Comparison of ENCODE assay signal across 9 cellular contexts in the genomic region with DNA sequence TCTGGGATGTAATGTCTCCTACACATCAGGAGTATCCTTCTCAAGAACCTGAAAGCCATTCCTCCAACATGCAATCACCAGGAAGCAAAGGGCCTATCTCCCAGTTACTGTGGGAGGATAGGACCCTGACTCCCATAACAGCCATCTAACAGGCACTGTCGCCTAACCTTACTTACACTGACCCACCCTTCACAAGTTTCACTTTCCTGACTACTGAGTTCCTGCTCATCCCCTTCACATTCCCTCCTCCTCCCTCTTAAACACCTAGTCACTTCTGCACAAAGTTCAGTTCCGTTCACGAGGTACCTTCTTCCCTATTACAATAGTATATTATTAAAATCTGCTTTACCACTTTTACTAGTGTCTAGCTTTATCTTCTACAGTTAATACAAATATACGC. TPM values are rescaled to one million over a fixed set of nuclear protein-coding genes. Genes with fewer than 3 reads are reported as not detected.
A peak's percentile ranks its signal among the peaks of the same experiment; 100 is the strongest.
DNase-seq lines count a peak whose midpoint lies in the region; ATAC-seq and TF ChIP-seq lines count a peak whose summit lies in the region.
"Had no signal": no experiment of that assay in that cellular context is flagged by ENCODE, and none has a peak within 500 bp of the region (broad histone marks: within the 10 kb centered on the region; RNA-seq: fewer than 3 reads in every experiment).

No MANE protein-coding gene starts in this region.

- peak overlapping the region; percentile 83 for H3K27ac Mint-ChIP-seq in activated naive CD8-positive, alpha-beta T cell treated with anti-CD3 and anti-CD28 coated beads, Interleukin-2, amount 10 ng/mL, durations not matched to agents 7 days and 5 days

- H3K4me1 Mint-ChIP-seq in activated naive CD8-positive, alpha-beta T cell treated with anti-CD3 and anti-CD28 coated beads, Interleukin-2, amount 10 ng/mL, durations not matched to agents 7 days and 5 days, result peaks cover 37% of the 10 kb centered on the region

- peak overlapping the region; percentile 86 for H3K27ac ChIP-seq in left ventricle myocardium inferior (replicated peaks)
- peak overlapping the region; percentile 84 for H3K27ac ChIP-seq in lower lobe of right lung

- no peak for DNase-seq in left ventricle myocardium inferior
- DNase-seq in Right ventricle myocardium superior, result no peak
- DNase-seq in activated naive CD8-positive, alpha-beta T cell treated with anti-CD3 and anti-CD28 coated beads, Interleukin-2, amount 10 ng/mL, durations not matched to agents 7 days and 5 days, result no peak
- DNase-seq in lower lobe of right lung, result no peak
- no peak for DNase-seq in DMS153 treated with DMSO at 0.1 percent for 48 hours (lab: John Stamatoyannopoulos, UW; ENCODE audit: unreplicated experiment)
- no peak for DNase-seq in NCI-H82 (lab: John Stamatoyannopoulos, UW)
- DNase-seq in DMS79 treated with DMSO at 0.1 percent for 48 hours (lab: John Stamatoyannopoulos, UW), result no peak

- no peak for ATAC-seq in Right ventricle myocardium superior (ENCODE audit: poor library complexity)
- ATAC-seq in activated naive CD8-positive, alpha-beta T cell treated with anti-CD3 and anti-CD28 coated beads, Interleukin-2, amount 10 ng/mL, durations not matched to agents 7 days and 5 days (ENCODE audit: low read depth), result no peak
- no peak for ATAC-seq in lower lobe of right lung
- ATAC-seq in HG02840 (IDR thresholded peaks at IDR 0.05; ENCODE audit: low FRiP score, unreplicated experiment), result no peak

- intact Hi-C loops in left ventricle myocardium inferior (cut with micrococcal nuclease), result no loop called here
- intact Hi-C loops in Right ventricle myocardium superior (cut with DNase I), result no loop called here
- intact Hi-C loops in lower lobe of right lung (cut with DNase I), result no loop called here

- H3K36me3 ChIP-seq in left ventricle myocardium inferior (no peaks in the 10 kb centered on the region), lower lobe of right lung (no peaks in the 10 kb centered on the region)
- H3K36me3 ChIP-seq: neutrophil had no signal

- no peak for TF ChIP-seq CTCF in left ventricle myocardium inferior (IDR thresholded peaks at IDR 0.05; ENCODE audit: borderline replicate concordance)
- TF ChIP-seq CTCF in lower lobe of right lung (IDR thresholded peaks at IDR 0.05), result no peak

- no peaks in the 10 kb centered on the region for H3K27me3 Mint-ChIP-seq in activated naive CD8-positive, alpha-beta T cell treated with anti-CD3 and anti-CD28 coated beads, Interleukin-2, amount 10 ng/mL, durations not matched to agents 7 days and 5 days

- H3K36me3 Mint-ChIP-seq in activated naive CD8-positive, alpha-beta T cell treated with anti-CD3 and anti-CD28 coated beads, Interleukin-2, amount 10 ng/mL, durations not matched to agents 7 days and 5 days, result peaks cover 27% of the 10 kb centered on the region

- no peaks in the 10 kb centered on the region for H3K9me3 ChIP-seq in left ventricle myocardium inferior (replicated peaks)
- H3K9me3 ChIP-seq in lower lobe of right lung, result no peaks in the 10 kb centered on the region
- H3K9me3 ChIP-seq: neutrophil had no signal

- POLR2A ChIA-PET in activated naive CD8-positive, alpha-beta T cell treated with anti-CD3 and anti-CD28 coated beads, Interleukin-2, amount 10 ng/mL, durations not matched to agents 7 days and 5 days (lab: Charles Lee), result interaction anchor here (0.8 to 1.9 kb wide), 6 partner anchors 8 to 253 kb away, joined by 3 to 9 read pairs (median 5); a partner anchor contains a TSS

- H3K4me3 ChIP-seq in left ventricle myocardium inferior (peak overlapping the region; percentile 83), lower lobe of right lung (peak overlapping the region; percentile 85)

- H3K4me3 Mint-ChIP-seq in activated naive CD8-positive, alpha-beta T cell treated with anti-CD3 and anti-CD28 coated beads, Interleukin-2, amount 10 ng/mL, durations not matched to agents 7 days and 5 days, result peak overlapping the region; percentile 96

- H3K4me1 ChIP-seq in left ventricle myocardium inferior (peaks cover 58% of the 10 kb centered on the region), lower lobe of right lung (peaks cover 26% of the 10 kb centered on the region)

- no peaks in the 10 kb centered on the region for H3K27me3 ChIP-seq in left ventricle myocardium inferior (ENCODE audit: low read depth)
- no peaks in the 10 kb centered on the region for H3K27me3 ChIP-seq in lower lobe of right lung (ENCODE audit: low read depth)

- H3K9me3 Mint-ChIP-seq in activated naive CD8-positive, alpha-beta T cell treated with anti-CD3 and anti-CD28 coated beads, Interleukin-2, amount 10 ng/mL, durations not matched to agents 7 days and 5 days, result no peaks in the 10 kb centered on the region

RNA-seq across cellular contexts. Expression of a gene that starts 1.3 kb away (rescaled TPM):
- total RNA-seq in left ventricle myocardium inferior, result 1.1 TPM
- total RNA-seq in Right ventricle myocardium superior, result 1.1 TPM
- 1 to 10 TPM; 5.1 to 5.4 TPM for total RNA-seq in activated naive CD8-positive, alpha-beta T cell treated with anti-CD3 and anti-CD28 coated beads, Interleukin-2, amount 10 ng/mL, durations not matched to agents 7 days and 5 days
- total RNA-seq in lower lobe of right lung, result 3.6 TPM

RNA-seq across cellular contexts. Expression of a gene that starts 1.5 kb away (rescaled TPM):
- total RNA-seq in left ventricle myocardium inferior (4.2 TPM), Right ventricle myocardium superior (3.0 TPM), lower lobe of right lung (12.7 TPM)
- total RNA-seq in activated naive CD8-positive, alpha-beta T cell treated with anti-CD3 and anti-CD28 coated beads, Interleukin-2, amount 10 ng/mL, durations not matched to agents 7 days and 5 days, result 10 to 100 TPM; 30.0 to 30.9 TPM
